In genomic region chr6:169167581-169168301, GRCh38 we compare ENCODE assay signal across 12 cellular contexts.
DNase-seq lines count a peak whose midpoint lies in the region; ATAC-seq and TF ChIP-seq lines count a peak whose summit lies in the region.
"Had no signal": no experiment of that assay in that cellular context is flagged by ENCODE, and none has a peak within 500 bp of the region (broad histone marks: within the 10 kb centered on the region; RNA-seq: fewer than 3 reads in every experiment).

No MANE protein-coding gene starts in this region.

- POLR2A ChIA-PET in WTC11 (lab: Charles Lee): no interaction called here

- CTCF ChIA-PET in WTC11 (lab: Charles Lee): no interaction called here

- no peak overlapping the region for H3K4me3 ChIP-seq in AG10803 (ENCODE audit: low read length)
- H3K4me3 ChIP-seq in neuronal stem cell (ENCODE audit: low read length in 2 of 2): no peak overlapping the region
- H3K4me3 ChIP-seq in mucosa of descending colon: no peak overlapping the region

- no peak overlapping the region for H4K91ac ChIP-seq in neuronal stem cell (ENCODE audit: low read depth, low read length, poor library complexity)

- no peaks in the 10 kb centered on the region for H3K27me3 ChIP-seq in neuronal stem cell (ENCODE audit: control insufficient read depth in 3 of 3, insufficient read depth in 3 of 3, low read depth in 1 of 3, low read length in 3 of 3)

- no peaks in the 10 kb centered on the region for H3K4me1 Mint-ChIP-seq in WTC11
- H3K4me1 Mint-ChIP-seq: CD4-positive, alpha-beta memory T cell had no signal

- no peak overlapping the region for H3K9ac ChIP-seq in neuronal stem cell (ENCODE audit: low read depth, low read length, poor library complexity)

- H3K9me3 ChIP-seq in neuronal stem cell (replicated peaks in 1 of 2; ENCODE audit: control insufficient read depth in 2 of 2, insufficient read depth in 1 of 2, low read depth in 1 of 2, low read length in 2 of 2): no peaks in the 10 kb centered on the region
- H3K9me3 ChIP-seq in mucosa of descending colon: no peaks in the 10 kb centered on the region

- no peak overlapping the region for H3K23ac ChIP-seq in neuronal stem cell (ENCODE audit: low read depth, low read length, poor library complexity)

- H3K27me3 Mint-ChIP-seq in WTC11 (ENCODE audit: low read depth): no peaks in the 10 kb centered on the region

- DNase-seq in AG10803 (ENCODE audit: low read depth) (peak; percentile 56), RKO (ENCODE audit: low spot score) (peak; percentile 78), fibroblast of peridontal ligament (ENCODE audit: extremely low read depth) (peak; percentile 83), neuronal stem cell (ENCODE audit: low spot score) (no peak), WTC11 (ENCODE audit: low spot score) (no peak), epidermal melanocyte (ENCODE audit: insufficient read length, low spot score) (no peak), mucosa of descending colon (no peak)
- DNase-seq: CD4-positive, alpha-beta memory T cell; midbrain; NCI-H1694 treated with DMSO at 0.1 percent for 48 hours; small intestine had no signal

- H3K4me2 ChIP-seq in neuronal stem cell (ENCODE audit: insufficient read depth, low read length, poor library complexity, severe bottlenecking): no peak overlapping the region

- 0 out of 2 replicates have a peak, but pooled peaks cover 4% of the 10 kb centered on the region for H3K36me3 Mint-ChIP-seq in WTC11
- H3K36me3 Mint-ChIP-seq: CD4-positive, alpha-beta memory T cell had no signal

- H3K9me3 Mint-ChIP-seq in WTC11: peaks cover 3% of the 10 kb centered on the region
- H3K9me3 Mint-ChIP-seq: CD4-positive, alpha-beta memory T cell had no signal

- no peak overlapping the region for H3K27ac Mint-ChIP-seq in WTC11
- H3K27ac Mint-ChIP-seq: CD4-positive, alpha-beta memory T cell had no signal

- WGBS in neuronal stem cell (ENCODE audit: extremely low coverage in 2 of 2, insufficient read length in 2 of 2, insufficient replicate concordance in 1 of 2), 2 donors: no CpG with 5 or more reads among the region's 37 CpGs

- no peak overlapping the region for H2BK120ac ChIP-seq in neuronal stem cell (ENCODE audit: low read depth, low read length)

- H3K14ac ChIP-seq in neuronal stem cell (ENCODE audit: low read length): peak overlapping the region; percentile 31

- ATAC-seq in WTC11 (no peak), GM18502 (IDR thresholded peaks at IDR 0.05; ENCODE audit: poor library complexity, unreplicated experiment) (no peak), mucosa of descending colon (no peak)

- H3K27ac ChIP-seq in neuronal stem cell (replicated peaks; ENCODE audit: low read length): no peak overlapping the region

- no peak overlapping the region for H2AK5ac ChIP-seq in neuronal stem cell (ENCODE audit: low read depth, low read length)

- H3K36me3 ChIP-seq in neuronal stem cell (replicated peaks in 1 of 2; ENCODE audit: control insufficient read depth in 2 of 2, insufficient read depth in 2 of 2, low read length in 2 of 2): no peaks in the 10 kb centered on the region
- no peaks in the 10 kb centered on the region for H3K36me3 ChIP-seq in mucosa of descending colon (ENCODE audit: low read depth)

- H3K79me1 ChIP-seq in neuronal stem cell (ENCODE audit: low read depth, low read length): no peaks in the 10 kb centered on the region

- TF ChIP-seq CTCF in AG10803 (conservative IDR thresholded peaks at IDR 0.05; ENCODE audit: low read length): no peak
- no peak for TF ChIP-seq CTCF in WTC11 (IDR thresholded peaks at IDR 0.05)
- TF ChIP-seq CTCF in mucosa of descending colon (IDR thresholded peaks at IDR 0.05): no peak

- H3K4me1 ChIP-seq in neuronal stem cell (ENCODE audit: control insufficient read depth in 2 of 2, insufficient read depth in 1 of 2, low read depth in 1 of 2, low read length in 2 of 2) (no peaks in the 10 kb centered on the region), mucosa of descending colon (ENCODE audit: low read depth) (no peaks in the 10 kb centered on the region)

- H2BK15ac ChIP-seq in neuronal stem cell (ENCODE audit: low read length): no peak overlapping the region

- H3K18ac ChIP-seq in neuronal stem cell (ENCODE audit: low read length): no peak overlapping the region

- no peak overlapping the region for H2BK5ac ChIP-seq in neuronal stem cell (ENCODE audit: low read length)

- H2AFZ ChIP-seq in neuronal stem cell (ENCODE audit: low read length): no peak overlapping the region

- intact Hi-C loops in mucosa of descending colon (cut with DNase I, micrococcal nuclease): no loop called here

- no peak overlapping the region for H3K4me3 Mint-ChIP-seq in WTC11
- H3K4me3 Mint-ChIP-seq: CD4-positive, alpha-beta memory T cell had no signal

- no peak overlapping the region for H3K4ac ChIP-seq in neuronal stem cell (ENCODE audit: low read length)

- no peak overlapping the region for H2BK12ac ChIP-seq in neuronal stem cell (ENCODE audit: low read length)

- no peak overlapping the region for H4K8ac ChIP-seq in neuronal stem cell (ENCODE audit: low read depth, low read length)

TF ChIP-seq in WTC11, 78 proteins besides CTCF, POLR2A, EP300 and RAD21:
- TF ChIP-seq, protein P1, sequence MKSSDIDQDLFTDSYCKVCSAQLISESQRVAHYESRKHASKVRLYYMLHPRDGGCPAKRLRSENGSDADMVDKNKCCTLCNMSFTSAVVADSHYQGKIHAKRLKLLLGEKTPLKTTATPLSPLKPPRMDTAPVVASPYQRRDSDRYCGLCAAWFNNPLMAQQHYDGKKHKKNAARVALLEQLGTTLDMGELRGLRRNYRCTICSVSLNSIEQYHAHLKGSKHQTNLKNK (CRISPR knock-in tag; IDR thresholded peaks at IDR 0.05): no peak
- TF ChIP-seq, protein P2, sequence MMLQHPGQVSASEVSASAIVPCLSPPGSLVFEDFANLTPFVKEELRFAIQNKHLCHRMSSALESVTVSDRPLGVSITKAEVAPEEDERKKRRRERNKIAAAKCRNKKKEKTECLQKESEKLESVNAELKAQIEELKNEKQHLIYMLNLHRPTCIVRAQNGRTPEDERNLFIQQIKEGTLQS (CRISPR knock-in tag; conservative IDR thresholded peaks at IDR 0.05): no peak
- no peak for TF ChIP-seq PRRX2 (CRISPR knock-in tag; IDR thresholded peaks at IDR 0.05)

Comparison
In these comparisons a context has a peak if more than half of its experiments do, and no peak if none do; other contexts are left out.
1. DNase-seq: peak in AG10803 (single experiment), RKO (single experiment) and fibroblast of peridontal ligament (single experiment); none in neuronal stem cell (single experiment), WTC11 (single experiment), epidermal melanocyte (single experiment) and mucosa of descending colon (0 of 3).